In genomic region chr4:2059726-2060577, GRCh38 we compare ENCODE assay signal across 1 cellular context.
A peak's percentile ranks its signal among the peaks of the same experiment; 100 is the strongest.
TF ChIP-seq lines count a peak whose summit lies in the region.

No MANE protein-coding gene starts in this region.

TF ChIP-seq in HEK293, 187 proteins besides CTCF, POLR2A, EP300 and RAD21 (continued from another document):
- TF ChIP-seq, protein P1, sequence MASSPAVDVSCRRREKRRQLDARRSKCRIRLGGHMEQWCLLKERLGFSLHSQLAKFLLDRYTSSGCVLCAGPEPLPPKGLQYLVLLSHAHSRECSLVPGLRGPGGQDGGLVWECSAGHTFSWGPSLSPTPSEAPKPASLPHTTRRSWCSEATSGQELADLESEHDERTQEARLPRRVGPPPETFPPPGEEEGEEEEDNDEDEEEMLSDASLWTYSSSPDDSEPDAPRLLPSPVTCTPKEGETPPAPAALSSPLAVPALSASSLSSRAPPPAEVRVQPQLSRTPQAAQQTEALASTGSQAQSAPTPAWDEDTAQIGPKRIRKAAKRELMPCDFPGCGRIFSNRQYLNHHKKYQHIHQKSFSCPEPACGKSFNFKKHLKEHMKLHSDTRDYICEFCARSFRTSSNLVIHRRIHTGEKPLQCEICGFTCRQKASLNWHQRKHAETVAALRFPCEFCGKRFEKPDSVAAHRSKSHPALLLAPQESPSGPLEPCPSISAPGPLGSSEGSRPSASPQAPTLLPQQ (tag by site-specific recombination; IDR thresholded peaks at IDR 0.05): peak; percentile 45; the same call in 1 of the 2 replicates
- TF ChIP-seq ZNF335 (tag by site-specific recombination; conservative IDR thresholded peaks at IDR 0.05) (peak; percentile 36; the same call in 1 of the 2 replicates), ZNF558 (tag by site-specific recombination; IDR thresholded peaks at IDR 0.05) (no peak), ZFP41 (tag by site-specific recombination; IDR thresholded peaks at IDR 0.05; ENCODE audit: borderline replicate concordance) (no peak), ZNF596 (tag by site-specific recombination; IDR thresholded peaks at IDR 0.05) (peak; percentile 25; the same call in 1 of the 2 replicates), ZNF239 (tag by site-specific recombination; IDR thresholded peaks at IDR 0.05) (no peak), SP7 (tag by site-specific recombination; IDR thresholded peaks at IDR 0.05) (peak; percentile 58), ZIC2 (tag by site-specific recombination; IDR thresholded peaks at IDR 0.05) (peak; percentile 72), ZBTB10 (tag by site-specific recombination; IDR thresholded peaks at IDR 0.05) (0 out of 2 replicates have a peak, but pooled peaks have one; percentile 37), ZNF600 (tag by site-specific recombination; IDR thresholded peaks at IDR 0.05) (no peak), GLIS1 (tag by site-specific recombination; IDR thresholded peaks at IDR 0.05) (peak; percentile 89), SP3 (tag by site-specific recombination; IDR thresholded peaks at IDR 0.05) (peak; percentile 25; the same call in 1 of the 2 replicates), ZNF174 (tag by site-specific recombination; IDR thresholded peaks at IDR 0.05) (no peak), ZEB2 (tag by site-specific recombination; IDR thresholded peaks at IDR 0.05) (peak; percentile 52; the same call in 1 of the 2 replicates), ZNF76 (tag by site-specific recombination; IDR thresholded peaks at IDR 0.05; ENCODE audit: borderline replicate concordance, low read depth) (no peak), ZNF48 (tag by site-specific recombination; IDR thresholded peaks at IDR 0.05) (no peak), ZNF202 (tag by site-specific recombination; IDR thresholded peaks at IDR 0.05; ENCODE audit: borderline replicate concordance) (no peak), ZNF132 (tag by site-specific recombination; IDR thresholded peaks at IDR 0.05; ENCODE audit: borderline replicate concordance) (no peak), BCL11B (tag by site-specific recombination; IDR thresholded peaks at IDR 0.05; ENCODE audit: low read depth) (peak; percentile 61; the same call in 1 of the 2 replicates), ZXDB (tag by site-specific recombination; IDR thresholded peaks at IDR 0.05) (peak; percentile 39; the same call in 1 of the 2 replicates), KLF1 (tag by site-specific recombination; IDR thresholded peaks at IDR 0.05) (peak; percentile 21; the same call in 1 of the 2 replicates), ZNF423 (tag by site-specific recombination; IDR thresholded peaks at IDR 0.05) (peak; percentile 81), SP2 (tag by site-specific recombination; IDR thresholded peaks at IDR 0.05) (no peak), KLF8 (tag by site-specific recombination; IDR thresholded peaks at IDR 0.05) (peak; percentile 26; the same call in 1 of the 2 replicates), GLIS2 (tag by site-specific recombination; IDR thresholded peaks at IDR 0.05) (peak; percentile 71)
- TF ChIP-seq, protein P2, sequence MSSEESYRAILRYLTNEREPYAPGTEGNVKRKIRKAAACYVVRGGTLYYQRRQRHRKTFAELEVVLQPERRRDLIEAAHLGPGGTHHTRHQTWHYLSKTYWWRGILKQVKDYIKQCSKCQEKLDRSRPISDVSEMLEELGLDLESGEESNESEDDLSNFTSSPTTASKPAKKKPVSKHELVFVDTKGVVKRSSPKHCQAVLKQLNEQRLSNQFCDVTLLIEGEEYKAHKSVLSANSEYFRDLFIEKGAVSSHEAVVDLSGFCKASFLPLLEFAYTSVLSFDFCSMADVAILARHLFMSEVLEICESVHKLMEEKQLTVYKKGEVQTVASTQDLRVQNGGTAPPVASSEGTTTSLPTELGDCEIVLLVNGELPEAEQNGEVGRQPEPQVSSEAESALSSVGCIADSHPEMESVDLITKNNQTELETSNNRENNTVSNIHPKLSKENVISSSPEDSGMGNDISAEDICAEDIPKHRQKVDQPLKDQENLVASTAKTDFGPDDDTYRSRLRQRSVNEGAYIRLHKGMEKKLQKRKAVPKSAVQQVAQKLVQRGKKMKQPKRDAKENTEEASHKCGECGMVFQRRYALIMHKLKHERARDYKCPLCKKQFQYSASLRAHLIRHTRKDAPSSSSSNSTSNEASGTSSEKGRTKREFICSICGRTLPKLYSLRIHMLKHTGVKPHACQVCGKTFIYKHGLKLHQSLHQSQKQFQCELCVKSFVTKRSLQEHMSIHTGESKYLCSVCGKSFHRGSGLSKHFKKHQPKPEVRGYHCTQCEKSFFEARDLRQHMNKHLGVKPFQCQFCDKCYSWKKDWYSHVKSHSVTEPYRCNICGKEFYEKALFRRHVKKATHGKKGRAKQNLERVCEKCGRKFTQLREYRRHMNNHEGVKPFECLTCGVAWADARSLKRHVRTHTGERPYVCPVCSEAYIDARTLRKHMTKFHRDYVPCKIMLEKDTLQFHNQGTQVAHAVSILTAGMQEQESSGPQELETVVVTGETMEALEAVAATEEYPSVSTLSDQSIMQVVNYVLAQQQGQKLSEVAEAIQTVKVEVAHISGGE (tag by site-specific recombination; conservative IDR thresholded peaks at IDR 0.05; ENCODE audit: low read depth): no peak
- TF ChIP-seq, protein P3, sequence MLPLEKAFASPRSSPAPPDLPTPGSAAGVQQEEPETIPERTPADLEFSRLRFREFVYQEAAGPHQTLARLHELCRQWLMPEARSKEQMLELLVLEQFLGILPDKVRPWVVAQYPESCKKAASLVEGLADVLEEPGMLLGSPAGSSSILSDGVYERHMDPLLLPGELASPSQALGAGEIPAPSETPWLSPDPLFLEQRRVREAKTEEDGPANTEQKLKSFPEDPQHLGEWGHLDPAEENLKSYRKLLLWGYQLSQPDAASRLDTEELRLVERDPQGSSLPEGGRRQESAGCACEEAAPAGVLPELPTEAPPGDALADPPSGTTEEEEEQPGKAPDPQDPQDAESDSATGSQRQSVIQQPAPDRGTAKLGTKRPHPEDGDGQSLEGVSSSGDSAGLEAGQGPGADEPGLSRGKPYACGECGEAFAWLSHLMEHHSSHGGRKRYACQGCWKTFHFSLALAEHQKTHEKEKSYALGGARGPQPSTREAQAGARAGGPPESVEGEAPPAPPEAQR (tag by site-specific recombination; IDR thresholded peaks at IDR 0.05): no peak
